9 cellular contexts compared by ENCODE assay signal in the genomic region with DNA sequence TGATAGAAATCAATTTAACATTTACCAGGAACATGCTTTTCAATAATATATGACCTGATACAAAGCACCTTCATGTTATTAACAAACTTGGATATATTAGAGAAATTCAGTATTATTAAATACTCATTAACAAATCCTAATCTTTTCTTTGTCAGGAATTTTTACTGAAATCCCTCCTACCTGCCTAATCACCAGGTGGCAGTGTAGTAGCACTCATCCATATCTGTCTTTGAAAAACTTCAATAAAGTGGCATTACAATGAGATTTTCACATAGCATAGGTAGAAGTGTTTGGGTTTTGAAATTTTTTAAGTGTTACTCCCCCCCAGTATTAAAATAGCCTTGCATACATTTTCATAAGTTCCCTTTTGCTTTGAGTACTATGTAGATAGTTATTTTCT.
DNase-seq lines count a peak whose midpoint lies in the region; ATAC-seq and TF ChIP-seq lines count a peak whose summit lies in the region.
"Had no signal": no experiment of that assay in that cellular context is flagged by ENCODE, and none has a peak within 500 bp of the region (broad histone marks: within the 10 kb centered on the region; RNA-seq: fewer than 3 reads in every experiment).

No MANE protein-coding gene starts in this region.

- H3K27ac ChIP-seq in SK-N-SH (ENCODE audit: low read depth in 2 of 2, low read length in 1 of 2): peak overlapping the region in 1 of 2 experiments; percentile 43; a peak in 2 of 4 replicates
- no peak overlapping the region for H3K27ac ChIP-seq in endodermal cell (ENCODE audit: low read depth, low read length)

- peak; percentile 51 for TF ChIP-seq CTCF in SK-N-SH (IDR thresholded peaks at IDR 0.05)
- peak; percentile 80 for TF ChIP-seq CTCF in endodermal cell (conservative IDR thresholded peaks at IDR 0.05)

- H3K4me3 ChIP-seq in SK-N-SH (ENCODE audit: low read depth in 2 of 2, low read length in 1 of 2) (no peak overlapping the region), endodermal cell (ENCODE audit: low read length) (no peak overlapping the region)

- no peak overlapping the region for H3K4me2 ChIP-seq in SK-N-SH

- H3K27me3 ChIP-seq in SK-N-SH (ENCODE audit: insufficient read depth) (no peaks in the 10 kb centered on the region), endodermal cell (ENCODE audit: control insufficient read depth, insufficient read depth, low read length, poor library complexity, severe bottlenecking) (no peaks in the 10 kb centered on the region)

- peak; percentile 94 for TF ChIP-seq RAD21 in SK-N-SH (IDR thresholded peaks at IDR 0.05; ENCODE audit: low read length)

- H3K36me3 ChIP-seq in SK-N-SH (replicated peaks in 1 of 2; ENCODE audit: control insufficient read depth in 1 of 2, insufficient read depth in 2 of 2, low read length in 1 of 2) (no peaks in the 10 kb centered on the region), endodermal cell (ENCODE audit: control insufficient read depth, insufficient read depth, low read length) (no peaks in the 10 kb centered on the region)

- H3F3A ChIP-seq in SK-N-SH (replicated peaks; ENCODE audit: insufficient read depth): no peaks in the 10 kb centered on the region

- H3K36me3 Mint-ChIP-seq in endodermal cell (ENCODE audit: low read depth): no peaks in the 10 kb centered on the region

- H3K27ac Mint-ChIP-seq in endodermal cell: no peak overlapping the region

- H3K9ac ChIP-seq in SK-N-SH: no peak overlapping the region
- H3K9ac ChIP-seq in endodermal cell (ENCODE audit: extremely low read depth, low read length, poor library complexity, severe bottlenecking): no peak overlapping the region

- ATAC-seq in SK-N-SH treated with all-trans-retinoic acid at 6 μM for 48 hours: no peak
- no peak for ATAC-seq in GM19035 (IDR thresholded peaks at IDR 0.05; ENCODE audit: unreplicated experiment)
- ATAC-seq in HG03469 (IDR thresholded peaks at IDR 0.05; ENCODE audit: unreplicated experiment): no peak
- no peak for ATAC-seq in activated CD4-positive, CD25-positive, alpha-beta regulatory T cell treated with anti-CD3 and anti-CD28 coated beads, Interleukin-2, amount 50 U/mL, for 24 hours

- no peak for TF ChIP-seq EP300 in SK-N-SH (IDR thresholded peaks at IDR 0.05; ENCODE audit: borderline replicate concordance in 1 of 2, low read depth in 1 of 2, low read length in 1 of 2)

- POLR2A ChIA-PET in SK-N-SH (lab: Yijun Ruan, JAX): no interaction called here

- H3K4me1 Mint-ChIP-seq in endodermal cell: peaks cover 12% of the 10 kb centered on the region

- CTCF ChIA-PET in SK-N-SH (lab: Yijun Ruan, JAX): interaction anchor here (0.6 to 4.9 kb wide), 19 partner anchors 9 to 1636 kb away, joined by 3 to 20 read pairs (median 3); a partner anchor contains a TSS

- H3K9me3 ChIP-seq in SK-N-SH (no peaks in the 10 kb centered on the region; the same call in 1 of the 2 replicates), endodermal cell (ENCODE audit: control insufficient read depth, low read length) (no peaks in the 10 kb centered on the region)

- H3K27me3 Mint-ChIP-seq in endodermal cell (ENCODE audit: insufficient read depth): no peaks in the 10 kb centered on the region

- no peaks in the 10 kb centered on the region for H4K20me1 ChIP-seq in SK-N-SH (ENCODE audit: insufficient read depth)

- no peaks in the 10 kb centered on the region for H3K79me2 ChIP-seq in SK-N-SH (ENCODE audit: insufficient read depth)

- DNase-seq in SK-N-SH: peak; percentile 32
- peak; percentile 24 for DNase-seq in NCI-H345 (lab: John Stamatoyannopoulos, UW)
- no peak for DNase-seq in endodermal cell
- DNase-seq in superior temporal gyrus (ENCODE audit: extremely low spot score): peak; percentile 40
- DNase-seq: C1 segment of cervical spinal cord had no signal

- H3K9me3 Mint-ChIP-seq in endodermal cell: no peaks in the 10 kb centered on the region

- H3K9me2 ChIP-seq in SK-N-SH: no peaks in the 10 kb centered on the region

- no peaks in the 10 kb centered on the region; a peak in 1 of 4 replicates for H3K4me1 ChIP-seq in SK-N-SH (ENCODE audit: control insufficient read depth in 1 of 2, insufficient read depth in 2 of 2, low read depth in 1 of 2, low read length in 1 of 2)
- no peaks in the 10 kb centered on the region for H3K4me1 ChIP-seq in endodermal cell (ENCODE audit: control insufficient read depth, insufficient read depth, low read length)

- no peak overlapping the region for H3K4me3 Mint-ChIP-seq in endodermal cell

- H2AFZ ChIP-seq in SK-N-SH (ENCODE audit: low read depth): no peak overlapping the region

TF ChIP-seq in SK-N-SH, 30 proteins besides CTCF, POLR2A, EP300 and RAD21:
- TF ChIP-seq, protein P1, sequence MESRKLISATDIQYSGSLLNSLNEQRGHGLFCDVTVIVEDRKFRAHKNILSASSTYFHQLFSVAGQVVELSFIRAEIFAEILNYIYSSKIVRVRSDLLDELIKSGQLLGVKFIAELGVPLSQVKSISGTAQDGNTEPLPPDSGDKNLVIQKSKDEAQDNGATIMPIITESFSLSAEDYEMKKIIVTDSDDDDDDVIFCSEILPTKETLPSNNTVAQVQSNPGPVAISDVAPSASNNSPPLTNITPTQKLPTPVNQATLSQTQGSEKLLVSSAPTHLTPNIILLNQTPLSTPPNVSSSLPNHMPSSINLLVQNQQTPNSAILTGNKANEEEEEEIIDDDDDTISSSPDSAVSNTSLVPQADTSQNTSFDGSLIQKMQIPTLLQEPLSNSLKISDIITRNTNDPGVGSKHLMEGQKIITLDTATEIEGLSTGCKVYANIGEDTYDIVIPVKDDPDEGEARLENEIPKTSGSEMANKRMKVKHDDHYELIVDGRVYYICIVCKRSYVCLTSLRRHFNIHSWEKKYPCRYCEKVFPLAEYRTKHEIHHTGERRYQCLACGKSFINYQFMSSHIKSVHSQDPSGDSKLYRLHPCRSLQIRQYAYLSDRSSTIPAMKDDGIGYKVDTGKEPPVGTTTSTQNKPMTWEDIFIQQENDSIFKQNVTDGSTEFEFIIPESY (IDR thresholded peaks at IDR 0.05; ENCODE audit: borderline replicate concordance, low read depth): no peak
- TF ChIP-seq SMC3 (IDR thresholded peaks at IDR 0.05; ENCODE audit: low read depth, low read length): peak; percentile 72; the same call in 1 of the 2 replicates

TF ChIP-seq in SK-N-SH treated with all-trans-retinoic acid at 6 μM for 48 hours, 23 proteins besides CTCF, POLR2A, EP300 and RAD21 (continues in another document):
- TF ChIP-seq TCF4 (CRISPR knock-in tag; IDR thresholded peaks at IDR 0.05; ENCODE audit: borderline replicate concordance): no peak
- TF ChIP-seq, protein P2, sequence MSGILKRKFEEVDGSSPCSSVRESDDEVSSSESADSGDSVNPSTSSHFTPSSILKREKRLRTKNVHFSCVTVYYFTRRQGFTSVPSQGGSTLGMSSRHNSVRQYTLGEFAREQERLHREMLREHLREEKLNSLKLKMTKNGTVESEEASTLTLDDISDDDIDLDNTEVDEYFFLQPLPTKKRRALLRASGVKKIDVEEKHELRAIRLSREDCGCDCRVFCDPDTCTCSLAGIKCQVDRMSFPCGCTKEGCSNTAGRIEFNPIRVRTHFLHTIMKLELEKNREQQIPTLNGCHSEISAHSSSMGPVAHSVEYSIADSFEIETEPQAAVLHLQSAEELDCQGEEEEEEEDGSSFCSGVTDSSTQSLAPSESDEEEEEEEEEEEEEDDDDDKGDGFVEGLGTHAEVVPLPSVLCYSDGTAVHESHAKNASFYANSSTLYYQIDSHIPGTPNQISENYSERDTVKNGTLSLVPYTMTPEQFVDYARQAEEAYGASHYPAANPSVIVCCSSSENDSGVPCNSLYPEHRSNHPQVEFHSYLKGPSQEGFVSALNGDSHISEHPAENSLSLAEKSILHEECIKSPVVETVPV (CRISPR knock-in tag; IDR thresholded peaks at IDR 0.05): no peak
- no peak for TF ChIP-seq GLIS3 (CRISPR knock-in tag; IDR thresholded peaks at IDR 0.05)
- TF ChIP-seq RARB (CRISPR knock-in tag; IDR thresholded peaks at IDR 0.05): no peak
- no peak for TF ChIP-seq ESRRG (CRISPR knock-in tag; IDR thresholded peaks at IDR 0.05)
- TF ChIP-seq TOX (CRISPR knock-in tag; IDR thresholded peaks at IDR 0.05; ENCODE audit: borderline replicate concordance): no peak
- TF ChIP-seq, protein P3, sequence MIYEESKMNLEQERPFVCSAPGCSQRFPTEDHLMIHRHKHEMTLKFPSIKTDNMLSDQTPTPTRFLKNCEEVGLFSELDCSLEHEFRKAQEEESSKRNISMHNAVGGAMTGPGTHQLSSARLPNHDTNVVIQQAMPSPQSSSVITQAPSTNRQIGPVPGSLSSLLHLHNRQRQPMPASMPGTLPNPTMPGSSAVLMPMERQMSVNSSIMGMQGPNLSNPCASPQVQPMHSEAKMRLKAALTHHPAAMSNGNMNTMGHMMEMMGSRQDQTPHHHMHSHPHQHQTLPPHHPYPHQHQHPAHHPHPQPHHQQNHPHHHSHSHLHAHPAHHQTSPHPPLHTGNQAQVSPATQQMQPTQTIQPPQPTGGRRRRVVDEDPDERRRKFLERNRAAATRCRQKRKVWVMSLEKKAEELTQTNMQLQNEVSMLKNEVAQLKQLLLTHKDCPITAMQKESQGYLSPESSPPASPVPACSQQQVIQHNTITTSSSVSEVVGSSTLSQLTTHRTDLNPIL (CRISPR knock-in tag; IDR thresholded peaks at IDR 0.05; ENCODE audit: low read depth): no peak
- no peak for TF ChIP-seq ZFP3 (CRISPR knock-in tag; IDR thresholded peaks at IDR 0.05)
- TF ChIP-seq, protein P4, sequence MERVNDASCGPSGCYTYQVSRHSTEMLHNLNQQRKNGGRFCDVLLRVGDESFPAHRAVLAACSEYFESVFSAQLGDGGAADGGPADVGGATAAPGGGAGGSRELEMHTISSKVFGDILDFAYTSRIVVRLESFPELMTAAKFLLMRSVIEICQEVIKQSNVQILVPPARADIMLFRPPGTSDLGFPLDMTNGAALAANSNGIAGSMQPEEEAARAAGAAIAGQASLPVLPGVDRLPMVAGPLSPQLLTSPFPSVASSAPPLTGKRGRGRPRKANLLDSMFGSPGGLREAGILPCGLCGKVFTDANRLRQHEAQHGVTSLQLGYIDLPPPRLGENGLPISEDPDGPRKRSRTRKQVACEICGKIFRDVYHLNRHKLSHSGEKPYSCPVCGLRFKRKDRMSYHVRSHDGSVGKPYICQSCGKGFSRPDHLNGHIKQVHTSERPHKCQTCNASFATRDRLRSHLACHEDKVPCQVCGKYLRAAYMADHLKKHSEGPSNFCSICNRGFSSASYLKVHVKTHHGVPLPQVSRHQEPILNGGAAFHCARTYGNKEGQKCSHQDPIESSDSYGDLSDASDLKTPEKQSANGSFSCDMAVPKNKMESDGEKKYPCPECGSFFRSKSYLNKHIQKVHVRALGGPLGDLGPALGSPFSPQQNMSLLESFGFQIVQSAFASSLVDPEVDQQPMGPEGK (CRISPR knock-in tag; IDR thresholded peaks at IDR 0.05; ENCODE audit: borderline replicate concordance): no peak
- no peak for TF ChIP-seq ZNF8 (CRISPR knock-in tag; IDR thresholded peaks at IDR 0.05)
